In the genomic region with DNA sequence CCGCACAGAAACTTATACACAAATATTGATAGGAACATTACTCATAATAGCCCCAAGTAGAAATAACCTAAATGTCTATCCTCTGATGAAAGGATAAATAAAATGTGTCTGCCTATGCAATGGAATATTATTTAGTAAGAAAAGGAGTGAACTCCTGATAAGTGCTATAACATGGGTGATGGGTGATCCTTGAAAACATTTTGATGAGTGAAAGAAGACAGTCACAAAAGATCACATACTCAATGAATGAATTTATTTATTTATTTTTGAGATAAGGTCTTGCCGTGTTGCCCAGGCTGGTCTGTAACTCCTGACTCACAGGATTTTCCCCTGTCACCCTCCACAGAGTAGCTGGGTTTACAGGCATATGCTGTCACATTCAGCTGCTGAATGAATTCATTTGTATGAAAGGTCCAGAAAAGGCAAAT, we compare ENCODE assay signal across 13 cellular contexts. TPM values are rescaled to one million over a fixed set of nuclear protein-coding genes. Genes with fewer than 3 reads are reported as not detected.
A peak's percentile ranks its signal among the peaks of the same experiment; 100 is the strongest.
DNase-seq lines count a peak whose midpoint lies in the region; TF ChIP-seq lines count a peak whose summit lies in the region.
"Had no signal": no experiment of that assay in that cellular context is flagged by ENCODE, and none has a peak within 500 bp of the region (broad histone marks: within the 10 kb centered on the region; RNA-seq: fewer than 3 reads in every experiment).

No MANE protein-coding gene starts in this region.

- no peak overlapping the region for H3K4ac ChIP-seq in H9 (ENCODE audit: low read depth, low read length)

- no peak overlapping the region for H3K4me3 Mint-ChIP-seq in activated naive CD8-positive, alpha-beta T cell
- H3K4me3 Mint-ChIP-seq in activated naive CD8-positive, alpha-beta T cell treated with anti-CD3 and anti-CD28 coated beads for 36 hours, result no peak overlapping the region
- H3K4me3 Mint-ChIP-seq in type B pancreatic cell, result no peak overlapping the region
- H3K4me3 Mint-ChIP-seq in H9, result no peak overlapping the region
- H3K4me3 Mint-ChIP-seq: activated naive CD4-positive, alpha-beta T cell treated with anti-CD3 and anti-CD28 coated beads, Interleukin-2, amount 50 U/mL, for 24 hours had no signal

- TF ChIP-seq CTCF in fibroblast of villous mesenchyme (IDR thresholded peaks at IDR 0.05; ENCODE audit: insufficient read depth, low read depth, low read length), result no peak
- no peak for TF ChIP-seq CTCF in type B pancreatic cell (conservative IDR thresholded peaks at IDR 0.05)
- no peak for TF ChIP-seq CTCF in H9 (conservative IDR thresholded peaks at IDR 0.05)

- H4K91ac ChIP-seq in H9 (ENCODE audit: insufficient read length, low read depth, low read length), result no peak overlapping the region

- no peak for DNase-seq in activated naive CD8-positive, alpha-beta T cell treated with anti-CD3 and anti-CD28 coated beads for 36 hours
- DNase-seq in T1000 (lab: John Stamatoyannopoulos, UW), result peak; percentile 12
- DNase-seq in fibroblast of villous mesenchyme (ENCODE audit: low read depth), result peak; percentile 48
- DNase-seq in type B pancreatic cell (ENCODE audit: extremely low spot score, unreplicated experiment), result no peak
- no peak for DNase-seq in NCI-H1930 (lab: John Stamatoyannopoulos, UW)
- DNase-seq in H9, result no peak
- DNase-seq in islet precursor cell, result no peak
- DNase-seq: C1 segment of cervical spinal cord; stimulated activated CD4-positive, alpha-beta T cell treated with anti-CD3 and anti-CD28 coated beads, Interleukin-4, amount 100 ng/mL, for 24 hours; tibial artery had no signal

- no peaks in the 10 kb centered on the region for H3K9me3 ChIP-seq in H9 (ENCODE audit: control insufficient read depth, low read depth, low read length)
- H3K9me3 ChIP-seq: neutrophil, tibial artery had no signal

- no peak overlapping the region for H3K14ac ChIP-seq in H9 (ENCODE audit: insufficient read depth, low read length)

- H4K8ac ChIP-seq in H9 (replicated peaks; ENCODE audit: insufficient read length, low read depth, low read length), result no peak overlapping the region

- H3K9me3 Mint-ChIP-seq in activated naive CD8-positive, alpha-beta T cell (ENCODE audit: low read depth), result no peaks in the 10 kb centered on the region
- H3K9me3 Mint-ChIP-seq in activated naive CD8-positive, alpha-beta T cell treated with anti-CD3 and anti-CD28 coated beads for 36 hours, result no peaks in the 10 kb centered on the region
- no peaks in the 10 kb centered on the region for H3K9me3 Mint-ChIP-seq in type B pancreatic cell
- H3K9me3 Mint-ChIP-seq in H9, result no peaks in the 10 kb centered on the region
- H3K9me3 Mint-ChIP-seq: activated naive CD4-positive, alpha-beta T cell treated with anti-CD3 and anti-CD28 coated beads, Interleukin-2, amount 50 U/mL, for 24 hours had no signal

- no peak overlapping the region for H2AFZ ChIP-seq in H9 (ENCODE audit: low read length)

- H2BK12ac ChIP-seq in H9 (ENCODE audit: insufficient read length, low read depth, low read length), result no peak overlapping the region

- H2BK20ac ChIP-seq in H9 (ENCODE audit: low read depth, low read length, poor library complexity, severe bottlenecking), result no peak overlapping the region

- no peak overlapping the region for H3K18ac ChIP-seq in H9 (ENCODE audit: insufficient read length, low read depth, low read length)

- peak overlapping the region; percentile 12 for H3K27ac Mint-ChIP-seq in activated naive CD8-positive, alpha-beta T cell
- H3K27ac Mint-ChIP-seq in activated naive CD8-positive, alpha-beta T cell treated with anti-CD3 and anti-CD28 coated beads for 36 hours, result no peak overlapping the region
- peak overlapping the region; percentile 37 for H3K27ac Mint-ChIP-seq in type B pancreatic cell
- H3K27ac Mint-ChIP-seq in H9, result no peak overlapping the region; a peak in 1 of 7 replicates
- H3K27ac Mint-ChIP-seq: activated naive CD4-positive, alpha-beta T cell treated with anti-CD3 and anti-CD28 coated beads, Interleukin-2, amount 50 U/mL, for 24 hours had no signal

- no peak overlapping the region for H3T11ph ChIP-seq in H9 (ENCODE audit: low read length)

- no peaks in the 10 kb centered on the region for H3K27me3 ChIP-seq in H9 (ENCODE audit: insufficient read depth, low read length)
- H3K27me3 ChIP-seq: neutrophil, tibial artery had no signal

- no peak overlapping the region for H4K5ac ChIP-seq in H9 (ENCODE audit: insufficient read length, low read depth, low read length)

- no peaks in the 10 kb centered on the region for H3K27me3 Mint-ChIP-seq in activated naive CD8-positive, alpha-beta T cell
- no peaks in the 10 kb centered on the region for H3K27me3 Mint-ChIP-seq in activated naive CD8-positive, alpha-beta T cell treated with anti-CD3 and anti-CD28 coated beads for 36 hours
- H3K27me3 Mint-ChIP-seq in type B pancreatic cell, result no peaks in the 10 kb centered on the region
- H3K27me3 Mint-ChIP-seq in H9 (ENCODE audit: low read depth), result no peaks in the 10 kb centered on the region; the same call in 1 of the 2 replicates
- H3K27me3 Mint-ChIP-seq: activated naive CD4-positive, alpha-beta T cell treated with anti-CD3 and anti-CD28 coated beads, Interleukin-2, amount 50 U/mL, for 24 hours had no signal

- H3K56ac ChIP-seq in H9 (ENCODE audit: insufficient read length, low read depth, low read length), result no peak overlapping the region

- WGBS in H9 (ENCODE audit: extremely low coverage, insufficient read length, low lambda C conversion rate), result no CpG with 5 or more reads among the region's 2 CpGs

- H2BK15ac ChIP-seq in H9 (ENCODE audit: low read depth, low read length), result no peak overlapping the region

- no peak overlapping the region for H2BK5ac ChIP-seq in H9 (ENCODE audit: insufficient read length, low read length)

- no peak overlapping the region for H2BK120ac ChIP-seq in H9 (ENCODE audit: low read depth, low read length, poor library complexity, severe bottlenecking)

- H3K23me2 ChIP-seq in H9 (ENCODE audit: insufficient read length, low read depth, low read length, poor library complexity, severe bottlenecking), result no peaks in the 10 kb centered on the region

- peaks cover 13% of the 10 kb centered on the region for H3K79me1 ChIP-seq in H9 (ENCODE audit: insufficient read depth, low read depth, low read length, poor library complexity, severe bottlenecking)

- no peak overlapping the region for H3K4me2 ChIP-seq in H9 (ENCODE audit: insufficient read depth, insufficient read length, low read length)

- peaks cover 15% of the 10 kb centered on the region for H3K4me1 Mint-ChIP-seq in activated naive CD8-positive, alpha-beta T cell (ENCODE audit: low read depth)
- H3K4me1 Mint-ChIP-seq in activated naive CD8-positive, alpha-beta T cell treated with anti-CD3 and anti-CD28 coated beads for 36 hours, result peaks cover 20% of the 10 kb centered on the region
- H3K4me1 Mint-ChIP-seq in type B pancreatic cell (ENCODE audit: unreplicated experiment) (peaks cover 18% of the 10 kb centered on the region), H9 (peaks cover 5 to 6% of the 10 kb centered on the region in 2 experiments; a peak in 2 of 4 replicates)

- peaks cover 2% of the 10 kb centered on the region for H3K36me3 Mint-ChIP-seq in activated naive CD8-positive, alpha-beta T cell
- peaks cover 3% of the 10 kb centered on the region for H3K36me3 Mint-ChIP-seq in activated naive CD8-positive, alpha-beta T cell treated with anti-CD3 and anti-CD28 coated beads for 36 hours
- peaks cover 7% of the 10 kb centered on the region for H3K36me3 Mint-ChIP-seq in type B pancreatic cell
- H3K36me3 Mint-ChIP-seq in H9 (ENCODE audit: insufficient read depth in 1 of 3, low read depth in 3 of 3), result no peaks in the 10 kb centered on the region

- H3K27ac ChIP-seq in H9 (ENCODE audit: insufficient read length, low read depth, low read length), result no peak overlapping the region
- H3K27ac ChIP-seq: neutrophil, tibial artery had no signal

- no peaks in the 10 kb centered on the region; the same call in 1 of the 2 replicates for H3K79me2 ChIP-seq in H9 (ENCODE audit: insufficient read depth, low read length)

- H3K4me3 ChIP-seq in fibroblast of villous mesenchyme (ENCODE audit: low read depth, low read length), result no peak overlapping the region
- H3K4me3 ChIP-seq: tibial artery had no signal

- H4K20me1 ChIP-seq in H9 (ENCODE audit: control insufficient read depth, insufficient read depth, insufficient read length), result no peaks in the 10 kb centered on the region

- no peak overlapping the region for H3K23ac ChIP-seq in H9 (ENCODE audit: insufficient read length, low read depth, low read length)

- H2AK5ac ChIP-seq in H9 (ENCODE audit: insufficient read length, low read length), result no peak overlapping the region

- no peaks in the 10 kb centered on the region for H3K4me1 ChIP-seq in H9 (ENCODE audit: insufficient read depth, low read length)

- no peak overlapping the region for H3K9ac ChIP-seq in H9 (ENCODE audit: extremely low read depth, insufficient read length, low read length)

RNA-seq across cellular contexts. Expression of gene RNF121, which starts 17.3 kb away (rescaled TPM):
- total RNA-seq in activated naive CD8-positive, alpha-beta T cell treated with anti-CD3 and anti-CD28 coated beads for 36 hours, result 10 to 100 TPM; 28.3 to 30.7 TPM
- total RNA-seq in fibroblast of villous mesenchyme (24.5 and 27.2 TPM in 2 replicates), type B pancreatic cell (ENCODE audit: low replicate concordance) (44.3 and 49.7 TPM in 2 replicates), H9 (2021) (53.3 and 56.9 TPM in 2 replicates)

RNA-seq across cellular contexts. Expression of gene XNDC1N, which starts 17.8 kb away (rescaled TPM):
- total RNA-seq in activated naive CD8-positive, alpha-beta T cell treated with anti-CD3 and anti-CD28 coated beads for 36 hours, result 10 to 100 TPM; 10.8 to 12.4 TPM
- total RNA-seq in fibroblast of villous mesenchyme, result 9.1 and 9.7 TPM in 2 replicates
- 9.7 and 15.6 TPM in 2 replicates for total RNA-seq in type B pancreatic cell (ENCODE audit: low replicate concordance)
- total RNA-seq in H9 (2021), result 9.1 and 11.0 TPM in 2 replicates

RNA-seq across cellular contexts. Expression of gene IL18BP, which starts 52.6 kb away (rescaled TPM):
- 1 to 10 TPM; 6.9 to 7.4 TPM for total RNA-seq in activated naive CD8-positive, alpha-beta T cell treated with anti-CD3 and anti-CD28 coated beads for 36 hours
- total RNA-seq in fibroblast of villous mesenchyme (2.6 and 4.2 TPM in 2 replicates), type B pancreatic cell (ENCODE audit: low replicate concordance) (10.6 and 15.7 TPM in 2 replicates), H9 (2021) (10.2 and 10.6 TPM in 2 replicates)

Comparison
In these comparisons a context has a peak if more than half of its experiments do, and no peak if none do; other contexts are left out.
1. H3K27ac Mint-ChIP-seq: peak in activated naive CD8-positive, alpha-beta T cell (single experiment) and type B pancreatic cell (single experiment); none in activated naive CD8-positive, alpha-beta T cell treated with anti-CD3 and anti-CD28 coated beads for 36 hours (single experiment) and H9 (0 of 3).
2. DNase-seq: peak in T1000 (single experiment) and fibroblast of villous mesenchyme (single experiment); none in activated naive CD8-positive, alpha-beta T cell treated with anti-CD3 and anti-CD28 coated beads for 36 hours (single experiment), type B pancreatic cell (single experiment), NCI-H1930 (0 of 2), H9 (single experiment) and islet precursor cell (single experiment).